In the genomic region with DNA sequence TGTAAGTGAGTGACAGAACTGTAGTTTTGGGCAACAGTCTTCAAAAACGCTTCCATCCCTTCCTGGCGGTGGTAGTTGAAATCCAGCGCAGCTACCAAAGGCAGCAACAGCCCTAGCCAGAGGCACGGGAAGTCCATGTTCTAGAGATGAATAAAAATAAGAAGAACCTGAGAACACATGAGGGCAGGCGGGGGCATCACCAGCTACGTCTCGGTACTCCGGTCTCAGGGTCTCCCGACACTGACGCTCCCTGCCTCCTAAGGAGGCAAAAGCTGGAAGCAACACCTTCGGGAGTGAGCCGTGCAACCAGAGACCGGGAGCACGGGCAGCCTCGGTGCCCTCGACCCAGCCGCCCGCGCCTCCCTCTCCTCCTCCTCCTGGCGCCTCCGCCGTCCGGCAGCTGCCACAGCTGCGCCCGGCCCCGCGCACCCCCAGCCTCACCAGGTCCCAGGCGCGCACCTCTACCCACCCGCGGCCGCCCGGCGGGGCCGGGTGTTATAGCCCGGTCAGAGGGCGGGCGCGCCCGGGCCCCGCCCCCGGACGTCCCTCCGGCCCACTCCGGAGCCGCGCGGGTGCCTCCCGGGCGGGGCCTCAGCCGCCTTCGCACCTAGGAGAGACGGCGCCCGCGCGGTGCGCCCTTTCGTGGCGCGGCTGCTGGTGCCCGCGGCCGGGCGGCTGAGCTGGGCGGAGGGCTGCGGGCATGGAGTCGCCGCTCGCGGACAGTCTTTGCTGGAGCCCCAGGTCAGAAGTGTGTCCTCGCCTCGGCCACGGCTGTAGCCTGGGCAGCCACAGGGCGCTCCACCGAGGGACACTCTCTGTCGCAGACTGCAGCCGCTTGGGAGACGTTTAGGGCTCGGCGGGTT, we compare ENCODE assay signal across 8 cellular contexts. TPM values are rescaled to one million over a fixed set of nuclear protein-coding genes. Genes with fewer than 3 reads are reported as not detected.
DNase-seq lines count a peak whose midpoint lies in the region; ATAC-seq and TF ChIP-seq lines count a peak whose summit lies in the region.

A gene (minus strand): TSS at position 471 of the 863 bp plus-strand sequence. CDS start 334 bp downstream, at position 137.

- peaks cover 7% of the 10 kb centered on the region for H3K27me3 Mint-ChIP-seq in IgD-negative memory B cell

- intact Hi-C loops in T-helper 2 cell treated with Interferon-gamma antibody and Interleukin-4, amounts not matched to agents 100 ng/mL and 5 ng/mL, for 36 hours (cut with micrococcal nuclease): loop anchor here (1.0 to 5.0 kb wide), 6 partner anchors 10 to 224 kb away; a partner anchor contains a TSS
- intact Hi-C loops in vagina (cut with DNase I): no loop called here

- peaks cover 2% of the 10 kb centered on the region for H3K36me3 Mint-ChIP-seq in IgD-negative memory B cell

- no peaks in the 10 kb centered on the region for H3K9me3 Mint-ChIP-seq in IgD-negative memory B cell

- TF ChIP-seq CTCF in retinal pigment epithelial cell (conservative IDR thresholded peaks at IDR 0.05; ENCODE audit: low read depth, low read length) (no peak), vagina (IDR thresholded peaks at IDR 0.05) (no peak)

- peak within 1 kb of the TSS; percentile 38 for H3K27ac ChIP-seq in vagina

- no peaks in the 10 kb centered on the region for H3K27me3 ChIP-seq in vagina

- ATAC-seq in GM21526 (IDR thresholded peaks at IDR 0.05; ENCODE audit: low FRiP score, unreplicated experiment): peak; percentile 92

- peak within 1 kb of the TSS in 2 of 3 donors; percentile 1 to 34 for H3K27ac Mint-ChIP-seq in IgD-negative memory B cell

- TF ChIP-seq POLR2A in vagina (IDR thresholded peaks at IDR 0.05): peak; percentile 48 to 86

- H3K4me3 Mint-ChIP-seq in IgD-negative memory B cell: peak within 1 kb of the TSS; percentile 84 to 95 (median 90)

- H3K9me3 ChIP-seq in vagina: no peaks in the 10 kb centered on the region

- peak within 1 kb of the TSS; percentile 51 for H3K4me3 ChIP-seq in retinal pigment epithelial cell (ENCODE audit: low read length)
- peak within 1 kb of the TSS; percentile 59 to 77 for H3K4me3 ChIP-seq in vagina

- H3K36me3 ChIP-seq in vagina: no peaks in the 10 kb centered on the region

- peak; percentile 82 for DNase-seq in DMS53 treated with DMSO at 0.1 percent for 48 hours (lab: John Stamatoyannopoulos, UW; ENCODE audit: unreplicated experiment)
- DNase-seq in anterior cingulate cortex (lab: John Stamatoyannopoulos, UW): peak in 51 of 58 donors; percentile 6 to 82 (median 53)
- peak in 47 of 51 donors; percentile 5 to 89 (median 57) for DNase-seq in hypothalamus (lab: John Stamatoyannopoulos, UW)
- DNase-seq in retinal pigment epithelial cell (ENCODE audit: low read depth): no peak
- no peak for DNase-seq in vagina (ENCODE audit: extremely low spot score in 2 of 2)

- H3K4me1 ChIP-seq in vagina: peaks cover 6% of the 10 kb centered on the region

- peaks cover 6 to 10% (median 9%) of the 10 kb centered on the region in 3 donors for H3K4me1 Mint-ChIP-seq in IgD-negative memory B cell

RNA-seq across cellular contexts. Expression of the gene that starts here (rescaled TPM):
- 5.8 TPM for polyA plus RNA-seq in IgD-negative memory B cell
- total RNA-seq in T-helper 2 cell treated with Interferon-gamma antibody and Interleukin-4, amounts not matched to agents 100 ng/mL and 5 ng/mL, for 36 hours: 9.9 and 13.4 TPM in 2 replicates
- total RNA-seq in vagina: 35.4 TPM

Comparison
In these comparisons a context has a peak if more than half of its experiments do, and no peak if none do; other contexts are left out.
1. DNase-seq: peak in DMS53 treated with DMSO at 0.1 percent for 48 hours (single experiment), anterior cingulate cortex (51 of 58) and hypothalamus (47 of 51); none in retinal pigment epithelial cell (single experiment) and vagina (0 of 2).